ENCODE assay signal across 9 cellular contexts in the genomic region with DNA sequence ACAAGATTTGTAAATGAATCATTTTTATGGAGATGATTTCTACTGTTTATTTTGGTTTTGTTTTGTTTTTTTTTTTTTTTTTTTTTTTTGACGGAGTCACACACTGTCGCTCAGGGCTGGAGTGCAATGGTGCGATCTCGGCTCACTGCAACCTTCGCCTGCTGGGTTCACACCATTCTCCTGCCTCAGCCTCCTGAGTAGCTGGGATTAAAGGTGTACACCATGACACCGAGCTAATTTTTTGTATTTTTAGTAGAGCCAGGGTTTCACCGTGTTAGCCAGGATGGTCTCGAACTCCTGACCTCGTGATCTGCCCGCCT. TPM values are rescaled to one million over a fixed set of nuclear protein-coding genes. Genes with fewer than 3 reads are reported as not detected.
DNase-seq lines count a peak whose midpoint lies in the region; TF ChIP-seq lines count a peak whose summit lies in the region.
"Not testable (repeated sequence)": the region's sequence is repeated elsewhere in the genome, so short reads cannot be mapped to it uniquely, and the experiment has no call there.
"Had no signal": no experiment of that assay in that cellular context is flagged by ENCODE, and none has a peak within 500 bp of the region (broad histone marks: within the 10 kb centered on the region; RNA-seq: fewer than 3 reads in every experiment).

No MANE protein-coding gene starts in this region.

- not testable (repeated sequence) for TF ChIP-seq EP300 in ovary (IDR thresholded peaks at IDR 0.05)

- TF ChIP-seq RAD21 in liver (IDR thresholded peaks at IDR 0.05) = not testable (repeated sequence)

- POLR2A ChIA-PET in CD4-positive, alpha-beta memory T cell (lab: Charles Lee; ENCODE audit: partially characterized antibody) = interaction anchor here (0.8 to 4.1 kb wide), 14 partner anchors 13 to 625 kb away, joined by 3 to 90 read pairs (median 4); partner anchors contain the start of genes DAGLB and RNF216

- H3K27me3 Mint-ChIP-seq in CD4-positive, alpha-beta memory T cell = not testable (repeated sequence)

- WGBS in esophagus, 2 donors = 59 to 63% methylated on average over 10 of the region's 10 CpGs
- WGBS in liver = 68% methylated on average over 10 of the region's 10 CpGs
- WGBS in ovary, 3 donors = 65 to 67% (median 66%) methylated on average over 10 of the region's 10 CpGs
- WGBS in testis, 2 donors = 57 to 73% methylated on average over 10 of the region's 10 CpGs

- not testable (repeated sequence) for H3K27me3 ChIP-seq in CD4-positive, alpha-beta memory T cell (ENCODE audit: insufficient read depth, low read length); WERI-Rb-1 (ENCODE audit: insufficient read depth, low read depth, severe bottlenecking); esophagus (ENCODE audit: control insufficient read depth in 1 of 2, insufficient read depth in 2 of 2, low read length in 2 of 2); liver (ENCODE audit: control insufficient read depth in 4 of 4, insufficient read depth in 4 of 4, low read length in 3 of 4); ovary; testis

- H3K9ac ChIP-seq in liver (ENCODE audit: low read depth in 1 of 2, low read length in 2 of 2) = peak overlapping the region; percentile 45 to 67

- not testable (repeated sequence) for DNase-seq in CD4-positive, alpha-beta memory T cell; WERI-Rb-1; astrocyte of the cerebellum (ENCODE audit: low read depth); testis
- peak; percentile 28 for DNase-seq in KBM-7
- DNase-seq in ovary = peak in 1 of 5 donors; percentile 21

- CTCF ChIA-PET in CD4-positive, alpha-beta memory T cell (lab: Charles Lee; ENCODE audit: partially characterized antibody) = interaction anchor here (1.0 to 2.2 kb wide), 5 partner anchors 9 to 426 kb away, joined by 3 to 13 read pairs (median 3); partner anchors contain the start of gene RNF216

- H3K4me1 Mint-ChIP-seq in CD4-positive, alpha-beta memory T cell = peaks cover 10 to 37% (median 24%) of the 10 kb centered on the region in 4 donors

- in situ Hi-C loops in KBM-7 (cut with MboI; ENCODE audit: low pct_unique_long_range_greater_than_20kb, low sequenced_read_pairs); astrocyte of the cerebellum (cut with HindIII; ENCODE audit: low sequenced_read_pairs): not testable (repeated sequence)

- not testable (repeated sequence) for H3K36me3 ChIP-seq in CD4-positive, alpha-beta memory T cell (ENCODE audit: insufficient read depth, low read length); WERI-Rb-1; esophagus (ENCODE audit: control insufficient read depth in 2 of 2, insufficient read depth in 2 of 2, low read length in 1 of 2); liver (ENCODE audit: control insufficient read depth in 4 of 4, insufficient read depth in 3 of 4, low read depth in 1 of 4, low read length in 3 of 4); ovary; testis (ENCODE audit: low read depth, missing control alignments)

- not testable (repeated sequence) for H3K9me3 Mint-ChIP-seq in CD4-positive, alpha-beta memory T cell

- not testable (repeated sequence) for TF ChIP-seq POLR2A in ovary (IDR thresholded peaks at IDR 0.05); testis (IDR thresholded peaks at IDR 0.05)

- not testable (repeated sequence) for TF ChIP-seq CTCF in WERI-Rb-1 (IDR thresholded peaks at IDR 0.05; ENCODE audit: low read depth, low read length); astrocyte of the cerebellum (IDR thresholded peaks at IDR 0.05; ENCODE audit: low read depth, low read length, missing control alignments); liver (IDR thresholded peaks at IDR 0.05; ENCODE audit: low read depth, low read length, missing input control); ovary (IDR thresholded peaks at IDR 0.05); testis (IDR thresholded peaks at IDR 0.05)

- H3K4me3 Mint-ChIP-seq in CD4-positive, alpha-beta memory T cell = peak overlapping the region; percentile 84 to 95 (median 91)

- H3K36me3 Mint-ChIP-seq in CD4-positive, alpha-beta memory T cell = not testable (repeated sequence)

- peak overlapping the region; percentile 81 to 98 (median 93) for H3K27ac Mint-ChIP-seq in CD4-positive, alpha-beta memory T cell

- H3K4me1 ChIP-seq in CD4-positive, alpha-beta memory T cell (ENCODE audit: insufficient read depth, low read length) = peaks cover 29% of the 10 kb centered on the region
- not testable (repeated sequence) for H3K4me1 ChIP-seq in esophagus (ENCODE audit: control insufficient read depth in 2 of 2, insufficient read depth in 2 of 2, low read length in 1 of 2); liver (ENCODE audit: control insufficient read depth in 4 of 4, insufficient read depth in 4 of 4, low read length in 3 of 4); ovary (ENCODE audit: insufficient read depth); testis

- intact Hi-C loops in CD4-positive, alpha-beta memory T cell (cut with micrococcal nuclease) = loop anchor here (5.0 kb wide), 1 partner anchor 120 kb away; no protein-coding TSS in a partner anchor
- intact Hi-C loops in ovary (cut with DNase I); testis (cut with DNase I; ENCODE audit: low total_unique reads): not testable (repeated sequence)

- peak overlapping the region; percentile 79 for H3K27ac ChIP-seq in CD4-positive, alpha-beta memory T cell (ENCODE audit: low read depth, low read length)
- H3K27ac ChIP-seq in WERI-Rb-1 (peak overlapping the region; percentile 70), esophagus (ENCODE audit: low read depth in 2 of 2, low read length in 1 of 2) (peak overlapping the region; percentile 83 to 87), liver (ENCODE audit: low read depth in 1 of 2, low read length in 2 of 2) (peak overlapping the region; percentile 60 to 69), testis (peak overlapping the region in 1 of 2 donors; percentile 54)
- H3K27ac ChIP-seq in ovary = not testable (repeated sequence)

- H3K9me3 ChIP-seq in CD4-positive, alpha-beta memory T cell (ENCODE audit: control insufficient read depth in 1 of 2, low read length in 2 of 2); WERI-Rb-1 (ENCODE audit: severe bottlenecking); esophagus (ENCODE audit: control insufficient read depth in 2 of 2, insufficient read depth in 1 of 2, low read depth in 1 of 2, low read length in 1 of 2); liver (ENCODE audit: control insufficient read depth in 4 of 4, low read length in 3 of 4); ovary; testis: not testable (repeated sequence)

- peak overlapping the region in 1 of 2 donors; percentile 32 for H3K4me3 ChIP-seq in CD4-positive, alpha-beta memory T cell (ENCODE audit: low read length in 2 of 2)
- H3K4me3 ChIP-seq in WERI-Rb-1 (ENCODE audit: low read depth, low read length) (peak overlapping the region; percentile 73), astrocyte of the cerebellum (ENCODE audit: low read depth, low read length) (peak overlapping the region; percentile 69), esophagus (ENCODE audit: low read depth in 1 of 2, low read length in 2 of 2) (peak overlapping the region; percentile 14 to 82), liver (ENCODE audit: low read depth in 1 of 3, low read length in 3 of 3) (peak overlapping the region; percentile 71 to 79 (median 76)), ovary (peak overlapping the region; percentile 62), testis (peak overlapping the region; percentile 59 to 65)

RNA-seq across cellular contexts. Expression of gene RNF216, which starts 40.9 kb away (rescaled TPM):
- total RNA-seq in CD4-positive, alpha-beta memory T cell = 10 to 100 TPM; 80.0 to 82.4 TPM
- polyA plus RNA-seq in CD4-positive, alpha-beta memory T cell = 10 to 100 TPM; 19.2 to 41.4 TPM
- 1 to 10 TPM; 6.0 to 7.7 TPM for polyA plus RNA-seq in esophagus
- 10 to 100 TPM; 12.1 to 19.4 TPM for total RNA-seq in liver
- polyA plus RNA-seq in liver = 1 to 10 TPM; 6.4 to 7.1 TPM
- 10 to 100 TPM; 28.7 to 46.2 (median 36.6) TPM for total RNA-seq in ovary
- 10 to 100 TPM; 20.1 to 31.7 TPM for polyA plus RNA-seq in ovary
- 100 to 1,000 TPM in 1 of 2 donors, 10 to 100 TPM in 1; 96.4 to 112 TPM for total RNA-seq in testis
- polyA plus RNA-seq in testis (ENCODE audit: insufficient read depth, low read depth, low replicate concordance) = 78.6 TPM

RNA-seq across cellular contexts. Expression of gene OCM, which starts 58.2 kb away (rescaled TPM):
- 10 to 100 TPM in 1 of 2 experiments, 1 to 10 TPM in 1; 9.0 to 11.4 TPM for total RNA-seq in CD4-positive, alpha-beta memory T cell
- polyA plus RNA-seq in CD4-positive, alpha-beta memory T cell = 1 to 10 TPM in 1 of 2 donors, under 1 TPM in 1; 0.63 to 1.5 TPM
- polyA plus RNA-seq in esophagus (under 1 TPM; 0.07 to 0.39 TPM), liver (not detected), ovary (under 1 TPM; 0.13 to 0.32 TPM), testis (ENCODE audit: insufficient read depth, low read depth, low replicate concordance) (2.3 TPM)
- total RNA-seq in liver (not detected), ovary (not detected), testis (1 to 10 TPM; 1.2 to 1.6 TPM)
- total RNA-seq: left cardiac atrium had no signal
